In the genomic region with DNA sequence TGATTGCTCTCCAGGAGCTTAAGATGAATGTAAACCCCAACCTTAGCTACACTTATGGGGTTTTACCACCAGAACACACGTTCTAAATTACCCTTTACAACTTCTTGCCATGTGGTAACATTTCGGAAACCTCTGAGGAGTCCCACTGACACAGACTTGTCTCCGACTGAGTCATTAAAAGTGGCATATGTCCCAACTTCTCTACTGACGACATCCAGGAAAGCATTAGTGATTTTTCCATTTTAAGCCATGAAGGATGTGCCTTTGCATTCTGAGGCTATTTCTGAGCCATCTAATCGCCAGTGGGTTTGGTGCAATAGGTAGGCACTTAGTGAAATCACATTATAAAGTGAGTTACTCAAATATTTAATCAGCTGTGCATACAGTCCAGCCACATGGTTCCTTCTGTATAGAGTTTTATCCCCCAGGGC, we compare ENCODE assay signal across 12 cellular contexts. TPM values are rescaled to one million over a fixed set of nuclear protein-coding genes. Genes with fewer than 3 reads are reported as not detected.
DNase-seq lines count a peak whose midpoint lies in the region; ATAC-seq and TF ChIP-seq lines count a peak whose summit lies in the region.
"Had no signal": no experiment of that assay in that cellular context is flagged by ENCODE, and none has a peak within 500 bp of the region (broad histone marks: within the 10 kb centered on the region; RNA-seq: fewer than 3 reads in every experiment).

No MANE protein-coding gene starts in this region.

- intact Hi-C loops in CD8-positive, alpha-beta T cell (cut with DNase I, micrococcal nuclease), result no loop called here

- ATAC-seq in CD8-positive, alpha-beta T cell, result peak; percentile 26
- ATAC-seq in HG02678 (IDR thresholded peaks at IDR 0.05; ENCODE audit: unreplicated experiment) (no peak), GM21360 (IDR thresholded peaks at IDR 0.05; ENCODE audit: unreplicated experiment) (no peak)

- no peak overlapping the region for H3K4me3 ChIP-seq in CD8-positive, alpha-beta T cell (ENCODE audit: low read depth, low read length)
- H3K4me3 ChIP-seq in brain microvascular endothelial cell (ENCODE audit: low read depth, low read length), result no peak overlapping the region
- peak overlapping the region in 1 of 2 experiments; percentile 36 for H3K4me3 ChIP-seq in mesenchymal stem cell (ENCODE audit: insufficient read depth in 1 of 2, low read depth in 1 of 2, low read length in 2 of 2)
- H3K4me3 ChIP-seq: suprapubic skin had no signal

- peaks cover 7% of the 10 kb centered on the region for H3K27me3 Mint-ChIP-seq in CD8-positive, alpha-beta T cell (ENCODE audit: low read depth)

- WGBS in mesenchymal stem cell, result 63% methylated on average over 4 of the region's 5 CpGs

- DNase-seq in CD8-positive, alpha-beta T cell, result no peak
- peak; percentile 73 for DNase-seq in MV-4-11 (lab: John Stamatoyannopoulos, UW)
- DNase-seq in brain microvascular endothelial cell, result peak; percentile 31
- peak; percentile 67 for DNase-seq in mesenchymal stem cell
- no peak for DNase-seq in DMS153 (lab: John Stamatoyannopoulos, UW)
- DNase-seq in medulla oblongata (ENCODE audit: extremely low spot score), result no peak
- DNase-seq: activated naive CD8-positive, alpha-beta T cell treated with anti-CD3 and anti-CD28 coated beads, Interleukin-2, amount 10 ng/mL, durations not matched to agents 7 days and 5 days; stimulated activated CD4-positive, alpha-beta T cell treated with anti-CD3 and anti-CD28 coated beads, Interleukin-4, amount 100 ng/mL, for 24 hours had no signal

- CTCF ChIA-PET in CD8-positive, alpha-beta T cell (lab: Charles Lee), result no interaction called here

- no peak overlapping the region for H3K18ac ChIP-seq in mesenchymal stem cell (ENCODE audit: low read depth in 1 of 2, low read length in 2 of 2)

- no peaks in the 10 kb centered on the region for H3K79me1 ChIP-seq in mesenchymal stem cell (replicated peaks; ENCODE audit: low read length, poor library complexity, severe bottlenecking)

- H2AFZ ChIP-seq in mesenchymal stem cell (ENCODE audit: low read depth, low read length), result no peak overlapping the region

- no peak overlapping the region for H3K27ac ChIP-seq in CD8-positive, alpha-beta T cell (ENCODE audit: low read depth, low read length)
- no peak overlapping the region for H3K27ac ChIP-seq in brain microvascular endothelial cell
- no peak overlapping the region for H3K27ac ChIP-seq in mesenchymal stem cell (ENCODE audit: low read length, poor library complexity, severe bottlenecking)
- H3K27ac ChIP-seq: suprapubic skin had no signal

- no peak overlapping the region for H2BK12ac ChIP-seq in mesenchymal stem cell (ENCODE audit: low read length in 2 of 2)

- no peak overlapping the region for H3K4ac ChIP-seq in mesenchymal stem cell (ENCODE audit: low read depth in 1 of 2, low read length in 2 of 2)

- H2AK5ac ChIP-seq in mesenchymal stem cell (ENCODE audit: low read length, severe bottlenecking), result no peak overlapping the region

- no peak overlapping the region for H2BK15ac ChIP-seq in mesenchymal stem cell (ENCODE audit: low read depth, poor library complexity, severe bottlenecking)

- no peak overlapping the region for H4K91ac ChIP-seq in mesenchymal stem cell (ENCODE audit: low read length)

- no peaks in the 10 kb centered on the region for H3K36me3 Mint-ChIP-seq in CD8-positive, alpha-beta T cell
- H3K36me3 Mint-ChIP-seq: activated naive CD8-positive, alpha-beta T cell treated with anti-CD3 and anti-CD28 coated beads, Interleukin-2, amount 10 ng/mL, durations not matched to agents 7 days and 5 days had no signal

- no peak overlapping the region for H3K4me2 ChIP-seq in mesenchymal stem cell (ENCODE audit: low read length, poor library complexity, severe bottlenecking)

- H3K9me3 ChIP-seq in CD8-positive, alpha-beta T cell (ENCODE audit: low read length), result no peaks in the 10 kb centered on the region
- no peaks in the 10 kb centered on the region for H3K9me3 ChIP-seq in mesenchymal stem cell (ENCODE audit: control insufficient read depth, low read length)
- H3K9me3 ChIP-seq: suprapubic skin had no signal

- no peak overlapping the region for H3K23ac ChIP-seq in mesenchymal stem cell (ENCODE audit: low read length in 2 of 2)

- no peaks in the 10 kb centered on the region for H3K27me3 ChIP-seq in CD8-positive, alpha-beta T cell (ENCODE audit: insufficient read depth, low read length)
- H3K27me3 ChIP-seq in brain microvascular endothelial cell (replicated peaks) (no peaks in the 10 kb centered on the region), mesenchymal stem cell (ENCODE audit: control insufficient read depth in 1 of 2, insufficient read depth in 1 of 2, low read length in 2 of 2) (peaks cover 0 to 4% of the 10 kb centered on the region in 2 experiments)
- H3K27me3 ChIP-seq: suprapubic skin had no signal

- POLR2A ChIA-PET in CD8-positive, alpha-beta T cell (lab: Charles Lee), result no interaction called here

- H3K27ac Mint-ChIP-seq in CD8-positive, alpha-beta T cell, result no peak overlapping the region
- H3K27ac Mint-ChIP-seq: activated naive CD8-positive, alpha-beta T cell treated with anti-CD3 and anti-CD28 coated beads, Interleukin-2, amount 10 ng/mL, durations not matched to agents 7 days and 5 days; T-helper 1 cell treated with Interleukin-12 subunit alpha and Interleukin-12 subunit beta and Interleukin-4 antibody, amounts not matched to agents 30 μg/mL and 1 μg/mL, for 36 hours had no signal

- H3K4me1 Mint-ChIP-seq in CD8-positive, alpha-beta T cell (ENCODE audit: low read depth), result no peaks in the 10 kb centered on the region
- H3K4me1 Mint-ChIP-seq: activated naive CD8-positive, alpha-beta T cell treated with anti-CD3 and anti-CD28 coated beads, Interleukin-2, amount 10 ng/mL, durations not matched to agents 7 days and 5 days had no signal

- TF ChIP-seq CTCF in CD8-positive, alpha-beta T cell (IDR thresholded peaks at IDR 0.05), result no peak
- no peak for TF ChIP-seq CTCF in brain microvascular endothelial cell (IDR thresholded peaks at IDR 0.05; ENCODE audit: low read depth, low read length, missing control alignments)

- H2BK120ac ChIP-seq in mesenchymal stem cell (ENCODE audit: low read depth, low read length), result no peak overlapping the region

- H3K4me3 Mint-ChIP-seq in CD8-positive, alpha-beta T cell, result no peak overlapping the region
- H3K4me3 Mint-ChIP-seq: activated naive CD8-positive, alpha-beta T cell treated with anti-CD3 and anti-CD28 coated beads, Interleukin-2, amount 10 ng/mL, durations not matched to agents 7 days and 5 days; T-helper 1 cell treated with Interleukin-12 subunit alpha and Interleukin-12 subunit beta and Interleukin-4 antibody, amounts not matched to agents 30 μg/mL and 1 μg/mL, for 36 hours had no signal

- H3K36me3 ChIP-seq in CD8-positive, alpha-beta T cell (ENCODE audit: insufficient read depth, low read length), result no peaks in the 10 kb centered on the region
- H3K36me3 ChIP-seq in brain microvascular endothelial cell (replicated peaks) (no peaks in the 10 kb centered on the region), mesenchymal stem cell (ENCODE audit: control insufficient read depth in 1 of 2, insufficient read depth in 2 of 2, low read depth in 1 of 2, low read length in 2 of 2) (no peaks in the 10 kb centered on the region)
- H3K36me3 ChIP-seq: suprapubic skin had no signal

- in situ Hi-C loops in brain microvascular endothelial cell (cut with HindIII; ENCODE audit: low pct_ligation_motif_present, low sequenced_read_pairs), result no loop called here

- H3K9ac ChIP-seq in mesenchymal stem cell (ENCODE audit: low read length), result peak overlapping the region; percentile 72

- no peak overlapping the region for H4K8ac ChIP-seq in mesenchymal stem cell (ENCODE audit: low read length)

- H3K4me1 ChIP-seq in CD8-positive, alpha-beta T cell (ENCODE audit: insufficient read depth, low read length), result no peaks in the 10 kb centered on the region
- no peaks in the 10 kb centered on the region for H3K4me1 ChIP-seq in mesenchymal stem cell (ENCODE audit: control insufficient read depth, insufficient read depth, low read depth, low read length)
- H3K4me1 ChIP-seq: suprapubic skin had no signal

- H3K14ac ChIP-seq in mesenchymal stem cell (ENCODE audit: low read length in 2 of 2), result no peak overlapping the region

- no peaks in the 10 kb centered on the region for H3K9me3 Mint-ChIP-seq in CD8-positive, alpha-beta T cell
- H3K9me3 Mint-ChIP-seq: activated naive CD8-positive, alpha-beta T cell treated with anti-CD3 and anti-CD28 coated beads, Interleukin-2, amount 10 ng/mL, durations not matched to agents 7 days and 5 days; T-helper 1 cell treated with Interleukin-12 subunit alpha and Interleukin-12 subunit beta and Interleukin-4 antibody, amounts not matched to agents 30 μg/mL and 1 μg/mL, for 36 hours had no signal

- H2BK5ac ChIP-seq in mesenchymal stem cell (ENCODE audit: low read depth, low read length, poor library complexity, severe bottlenecking), result no peak overlapping the region

RNA-seq across cellular contexts. Expression of a gene that starts 32.4 kb away (rescaled TPM):
- total RNA-seq in CD8-positive, alpha-beta T cell, result under 1 TPM; 0.08 to 0.11 TPM
- polyA plus RNA-seq in mesenchymal stem cell (2013, experiment 1 of 2), result not detected
- polyA plus RNA-seq in mesenchymal stem cell (2013, experiment 2 of 2), result not detected
- total RNA-seq: activated naive CD8-positive, alpha-beta T cell treated with anti-CD3 and anti-CD28 coated beads, Interleukin-2, amount 10 ng/mL, durations not matched to agents 7 days and 5 days had no signal

RNA-seq across cellular contexts. Expression of a gene that starts 38.9 kb away (rescaled TPM):
- total RNA-seq in CD8-positive, alpha-beta T cell, result 10 to 100 TPM; 55.2 to 59.4 TPM
- 14.8 TPM for polyA plus RNA-seq in mesenchymal stem cell (2013, experiment 1 of 2)
- 14.0 TPM for polyA plus RNA-seq in mesenchymal stem cell (2013, experiment 2 of 2)

Comparison
In these comparisons a context has a peak if more than half of its experiments do, and no peak if none do; other contexts are left out.
1. DNase-seq: peak in MV-4-11 (single experiment), brain microvascular endothelial cell (single experiment) and mesenchymal stem cell (single experiment); none in CD8-positive, alpha-beta T cell (0 of 7), DMS153 (single experiment) and medulla oblongata (single experiment).